ENCODE assay signal across 33 cellular contexts in genomic region chr1:57204091-57204490, GRCh38.
"Had no signal": no experiment of that assay in that cellular context is flagged by ENCODE, and none has a peak within 500 bp of the region (broad histone marks: within the 10 kb centered on the region; RNA-seq: fewer than 3 reads in every experiment).

No MANE protein-coding gene starts in this region.

- H3K27me3 Mint-ChIP-seq: activated CD8-positive, alpha-beta memory T cell treated with anti-CD3 and anti-CD28 coated beads, Interleukin-2, amount 10 ng/mL, durations not matched to agents 7 days and 5 days; stimulated activated naive CD8-positive, alpha-beta T cell treated with anti-CD3 and anti-CD28 coated beads, Interleukin-15, Interleukin-2, amounts not matched to agents 100 ng/mL and 50 ng/mL, for 24 hours; T-helper 17 cell had no signal

- H3K36me3 ChIP-seq: adrenal gland, cardiac muscle cell, colonic mucosa, lower lobe of right lung, pancreas, prostate gland, sigmoid colon, upper lobe of left lung, vagina had no signal

- H3K4me3 ChIP-seq: adrenal gland, body of pancreas, cardiac muscle cell, colonic mucosa, lower lobe of right lung, mucosa of descending colon, pancreas, prostate gland, sigmoid colon, upper lobe of left lung, vagina had no signal

- H3K36me3 Mint-ChIP-seq: activated CD8-positive, alpha-beta memory T cell treated with anti-CD3 and anti-CD28 coated beads, Interleukin-2, amount 10 ng/mL, durations not matched to agents 7 days and 5 days; activated naive CD8-positive, alpha-beta T cell treated with anti-CD3 and anti-CD28 coated beads for 36 hours; natural killer cell treated with Interleukin-12 subunit alpha and Interleukin-12 subunit beta and Interleukin-15 and Interleukin-18, amount 100 ng/mL, for 72 hours; stimulated activated effector memory CD8-positive, alpha-beta T cell treated with anti-CD3 and anti-CD28 coated beads, Interleukin-12 subunit alpha, Interleukin-12 subunit beta, amount 100 ng/mL, for 72 hours; WTC11 had no signal

- H3K27me3 ChIP-seq: adrenal gland, body of pancreas, cardiac muscle cell, colonic mucosa, pancreas, sigmoid colon, upper lobe of left lung, vagina had no signal

- ATAC-seq: activated CD8-positive, alpha-beta memory T cell treated with anti-CD3 and anti-CD28 coated beads, Interleukin-2, amount 10 ng/mL, durations not matched to agents 7 days and 5 days; activated CD8-positive, alpha-beta T cell treated with anti-CD3 and anti-CD28 coated beads for 36 hours; body of pancreas; left lobe of liver; lower lobe of right lung; mucosa of descending colon; natural killer cell treated with Interleukin-12 subunit alpha and Interleukin-12 subunit beta and Interleukin-15 and Interleukin-18, amount 100 ng/mL, for 72 hours; pancreas; stimulated activated effector memory CD8-positive, alpha-beta T cell treated with anti-CD3 and anti-CD28 coated beads, Interleukin-12 subunit alpha, Interleukin-12 subunit beta, amount 100 ng/mL, for 72 hours; T-helper 17 cell; WTC11 had no signal

- H3K27ac Mint-ChIP-seq: activated CD8-positive, alpha-beta memory T cell treated with anti-CD3 and anti-CD28 coated beads, Interleukin-2, amount 10 ng/mL, durations not matched to agents 7 days and 5 days; activated CD8-positive, alpha-beta T cell treated with anti-CD3 and anti-CD28 coated beads for 36 hours; activated naive CD4-positive, alpha-beta T cell treated with anti-CD3 and anti-CD28 coated beads for 36 hours; activated naive CD8-positive, alpha-beta T cell treated with anti-CD3 and anti-CD28 coated beads for 36 hours; natural killer cell treated with Interleukin-12 subunit alpha and Interleukin-12 subunit beta and Interleukin-15 and Interleukin-18, amount 100 ng/mL, for 72 hours; stimulated activated effector memory CD8-positive, alpha-beta T cell treated with anti-CD3 and anti-CD28 coated beads, Interleukin-12 subunit alpha, Interleukin-12 subunit beta, amount 100 ng/mL, for 72 hours; stimulated activated naive CD8-positive, alpha-beta T cell treated with anti-CD3 and anti-CD28 coated beads, Interleukin-15, Interleukin-2, amounts not matched to agents 100 ng/mL and 50 ng/mL, for 24 hours; T-helper 17 cell; WTC11 had no signal

- H3K9me3 ChIP-seq: adrenal gland, body of pancreas, colonic mucosa, lower lobe of right lung, mucosa of descending colon, pancreas, prostate gland, sigmoid colon, upper lobe of left lung, vagina had no signal

- H3K4me1 Mint-ChIP-seq: activated CD8-positive, alpha-beta memory T cell treated with anti-CD3 and anti-CD28 coated beads, Interleukin-2, amount 10 ng/mL, durations not matched to agents 7 days and 5 days; activated naive CD8-positive, alpha-beta T cell treated with anti-CD3 and anti-CD28 coated beads for 36 hours; stimulated activated effector memory CD8-positive, alpha-beta T cell treated with anti-CD3 and anti-CD28 coated beads, Interleukin-12 subunit alpha, Interleukin-12 subunit beta, amount 100 ng/mL, for 72 hours had no signal

- DNase-seq: activated CD4-positive, alpha-beta T cell treated with anti-CD3 and anti-CD28 coated beads for 1 hour; activated CD4-positive, alpha-beta T cell treated with anti-CD3 and anti-CD28 coated beads, Interleukin-2, amount 50 U/mL, for 1 hour; activated CD8-positive, alpha-beta memory T cell treated with anti-CD3 and anti-CD28 coated beads, Interleukin-2, amount 10 ng/mL, durations not matched to agents 7 days and 5 days; activated CD8-positive, alpha-beta T cell treated with anti-CD3 and anti-CD28 coated beads for 36 hours; activated effector memory CD4-positive, alpha-beta T cell treated with anti-CD3 and anti-CD28 coated beads, Interleukin-2, amount 50 U/mL, for 16 hours; activated naive CD4-positive, alpha-beta T cell treated with anti-CD3 and anti-CD28 coated beads for 36 hours; activated naive CD8-positive, alpha-beta T cell treated with anti-CD3 and anti-CD28 coated beads for 36 hours; adrenal gland; aorta; body of pancreas; cerebellar nuclear complex; colonic mucosa; effector CD8-positive, alpha-beta T cell; kidney glomerular epithelial cell; lower lobe of right lung; mesendoderm; mucosa of descending colon; pancreas; retina; sigmoid colon; small intestine; stimulated activated CD4-positive, alpha-beta T cell treated with anti-CD3 and anti-CD28 coated beads, Interleukin-4, amount 100 ng/mL, for 24 hours; T-helper 17 cell; T1000; upper lobe of left lung had no signal

- H3K4me1 ChIP-seq: adrenal gland, body of pancreas, colonic mucosa, lower lobe of right lung, pancreas, prostate gland, sigmoid colon, upper lobe of left lung, vagina had no signal

- H3K4me3 Mint-ChIP-seq: activated CD8-positive, alpha-beta memory T cell treated with anti-CD3 and anti-CD28 coated beads, Interleukin-2, amount 10 ng/mL, durations not matched to agents 7 days and 5 days; activated CD8-positive, alpha-beta T cell treated with anti-CD3 and anti-CD28 coated beads for 36 hours; activated naive CD4-positive, alpha-beta T cell treated with anti-CD3 and anti-CD28 coated beads for 36 hours; activated naive CD8-positive, alpha-beta T cell treated with anti-CD3 and anti-CD28 coated beads for 36 hours; natural killer cell treated with Interleukin-12 subunit alpha and Interleukin-12 subunit beta and Interleukin-15 and Interleukin-18, amount 100 ng/mL, for 72 hours; stimulated activated effector memory CD8-positive, alpha-beta T cell treated with anti-CD3 and anti-CD28 coated beads, Interleukin-12 subunit alpha, Interleukin-12 subunit beta, amount 100 ng/mL, for 72 hours; stimulated activated naive CD8-positive, alpha-beta T cell treated with anti-CD3 and anti-CD28 coated beads, Interleukin-15, Interleukin-2, amounts not matched to agents 100 ng/mL and 50 ng/mL, for 24 hours; T-helper 17 cell; WTC11 had no signal

- H3K9me3 Mint-ChIP-seq: activated CD8-positive, alpha-beta T cell treated with anti-CD3 and anti-CD28 coated beads for 36 hours; activated naive CD4-positive, alpha-beta T cell treated with anti-CD3 and anti-CD28 coated beads for 36 hours; activated naive CD8-positive, alpha-beta T cell treated with anti-CD3 and anti-CD28 coated beads for 36 hours; natural killer cell treated with Interleukin-12 subunit alpha and Interleukin-12 subunit beta and Interleukin-15 and Interleukin-18, amount 100 ng/mL, for 72 hours; stimulated activated effector memory CD8-positive, alpha-beta T cell treated with anti-CD3 and anti-CD28 coated beads, Interleukin-12 subunit alpha, Interleukin-12 subunit beta, amount 100 ng/mL, for 72 hours; stimulated activated naive CD8-positive, alpha-beta T cell treated with anti-CD3 and anti-CD28 coated beads, Interleukin-15, Interleukin-2, amounts not matched to agents 100 ng/mL and 50 ng/mL, for 24 hours; WTC11 had no signal

- H3K27ac ChIP-seq: adrenal gland, body of pancreas, cardiac muscle cell, colonic mucosa, lower lobe of right lung, pancreas, prostate gland, sigmoid colon, upper lobe of left lung, vagina had no signal
